ENCODE assay signal across 1 cellular context in genomic region chr5:76690027-76690679, GRCh38.
TF ChIP-seq lines count a peak whose summit lies in the region.

No MANE protein-coding gene starts in this region.

TF ChIP-seq in IMR-90, 13 proteins besides CTCF, POLR2A, EP300 and RAD21 (continued from another document):
- TF ChIP-seq RFX5 (IDR thresholded peaks at IDR 0.05; ENCODE audit: low read depth, low read length) (no peak), MAZ (IDR thresholded peaks at IDR 0.05; ENCODE audit: borderline replicate concordance, low read depth, low read length) (no peak), MXI1 (IDR thresholded peaks at IDR 0.05; ENCODE audit: borderline replicate concordance, low read depth, low read length) (no peak), FOS (IDR thresholded peaks at IDR 0.05; ENCODE audit: low read depth, low read length) (no peak), MAFK (IDR thresholded peaks at IDR 0.05; ENCODE audit: low read depth, low read length) (no peak), NFE2L2 (IDR thresholded peaks at IDR 0.05; ENCODE audit: low read depth, low read length) (no peak), CHD1 (IDR thresholded peaks at IDR 0.05; ENCODE audit: low read depth, low read length) (no peak), RCOR1 (IDR thresholded peaks at IDR 0.05; ENCODE audit: insufficient replicate concordance, low read length) (no peak), BHLHE40 (IDR thresholded peaks at IDR 0.05; ENCODE audit: low read depth, low read length) (no peak)
TF ChIP-seq in IMR-90: peak in this region for 0.
